14 cellular contexts compared by ENCODE assay signal in the genomic region with DNA sequence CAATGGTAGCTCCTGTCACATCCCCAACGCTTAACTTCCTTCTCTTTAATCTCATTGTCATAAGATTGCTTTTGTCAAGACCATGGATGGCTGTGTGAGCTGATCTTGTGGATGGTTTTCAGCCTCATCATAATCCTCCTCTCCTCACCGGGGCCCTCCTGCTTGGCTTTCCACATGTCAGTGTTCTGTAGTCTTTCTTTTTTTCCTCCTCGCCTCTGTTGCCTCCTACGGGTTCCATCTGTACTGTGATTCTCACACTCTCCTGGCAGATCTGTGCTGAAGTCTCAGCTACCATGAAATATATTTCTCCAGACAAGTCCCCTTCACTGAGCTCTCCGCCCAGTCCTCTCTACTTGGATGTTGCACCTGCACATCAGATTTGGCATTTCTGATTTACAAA. TPM values are rescaled to one million over a fixed set of nuclear protein-coding genes. Genes with fewer than 3 reads are reported as not detected.
DNase-seq lines count a peak whose midpoint lies in the region; ATAC-seq and TF ChIP-seq lines count a peak whose summit lies in the region.
"Had no signal": no experiment of that assay in that cellular context is flagged by ENCODE, and none has a peak within 500 bp of the region (broad histone marks: within the 10 kb centered on the region; RNA-seq: fewer than 3 reads in every experiment).

No MANE protein-coding gene starts in this region.

- H3K4me3 Mint-ChIP-seq in activated CD4-positive, alpha-beta T cell treated with anti-CD3 and anti-CD28 coated beads, Interleukin-2, amount 10 ng/mL, durations not matched to agents 24 days and 14 days, result no peak overlapping the region
- no peak overlapping the region for H3K4me3 Mint-ChIP-seq in central memory CD8-positive, alpha-beta T cell
- H3K4me3 Mint-ChIP-seq in osteocyte (ENCODE audit: unreplicated experiment), result no peak overlapping the region

- H3K4me1 Mint-ChIP-seq in activated CD4-positive, alpha-beta T cell treated with anti-CD3 and anti-CD28 coated beads, Interleukin-2, amount 10 ng/mL, durations not matched to agents 24 days and 14 days, result peaks cover 31% of the 10 kb centered on the region
- peaks cover 48% of the 10 kb centered on the region for H3K4me1 Mint-ChIP-seq in central memory CD8-positive, alpha-beta T cell
- H3K4me1 Mint-ChIP-seq in osteocyte (ENCODE audit: unreplicated experiment), result peaks cover 42% of the 10 kb centered on the region

- H3K27ac Mint-ChIP-seq in activated CD4-positive, alpha-beta T cell treated with anti-CD3 and anti-CD28 coated beads, Interleukin-2, amount 10 ng/mL, durations not matched to agents 24 days and 14 days, result peak overlapping the region; percentile 14
- peak overlapping the region; percentile 72 for H3K27ac Mint-ChIP-seq in central memory CD8-positive, alpha-beta T cell (ENCODE audit: low read depth)
- peak overlapping the region; percentile 1 for H3K27ac Mint-ChIP-seq in osteocyte (ENCODE audit: unreplicated experiment)

- DNase-seq in activated CD4-positive, alpha-beta T cell treated with anti-CD3 and anti-CD28 coated beads, Interleukin-2, amount 10 ng/mL, durations not matched to agents 24 days and 14 days, result no peak
- no peak for DNase-seq in activated CD4-positive, alpha-beta T cell treated with anti-CD3 and anti-CD28 coated beads, Interleukin-2, amount 50 U/mL, for 1 hour
- DNase-seq in MV-4-11 (lab: John Stamatoyannopoulos, UW), result peak; percentile 23
- DNase-seq in central memory CD8-positive, alpha-beta T cell (ENCODE audit: low spot score in 2 of 2), result no peak
- no peak for DNase-seq in osteocyte (ENCODE audit: extremely low spot score, unreplicated experiment)
- no peak for DNase-seq in Right ventricle myocardium superior
- no peak for DNase-seq in stimulated activated CD4-positive, alpha-beta T cell treated with anti-CD3 and anti-CD28 coated beads, Interleukin-4, amount 100 ng/mL, for 4 hours
- DNase-seq: DMS79 treated with DMSO at 0.1 percent for 48 hours, GDM1, KBM-7, NCI-H1048, NCI-H345, NCI-H526 treated with DMSO at 0.1 percent for 48 hours had no signal

- H3K9me3 Mint-ChIP-seq in activated CD4-positive, alpha-beta T cell treated with anti-CD3 and anti-CD28 coated beads, Interleukin-2, amount 10 ng/mL, durations not matched to agents 24 days and 14 days, result no peaks in the 10 kb centered on the region
- no peaks in the 10 kb centered on the region for H3K9me3 Mint-ChIP-seq in central memory CD8-positive, alpha-beta T cell
- H3K9me3 Mint-ChIP-seq in osteocyte (ENCODE audit: unreplicated experiment), result no peaks in the 10 kb centered on the region

- no peak for TF ChIP-seq CTCF in osteocyte (IDR thresholded peaks at IDR 0.05)

- H3K27me3 Mint-ChIP-seq in activated CD4-positive, alpha-beta T cell treated with anti-CD3 and anti-CD28 coated beads, Interleukin-2, amount 10 ng/mL, durations not matched to agents 24 days and 14 days, result no peaks in the 10 kb centered on the region
- no peaks in the 10 kb centered on the region for H3K27me3 Mint-ChIP-seq in central memory CD8-positive, alpha-beta T cell
- no peaks in the 10 kb centered on the region for H3K27me3 Mint-ChIP-seq in osteocyte (ENCODE audit: unreplicated experiment)

- peaks cover 49% of the 10 kb centered on the region for H3K36me3 Mint-ChIP-seq in activated CD4-positive, alpha-beta T cell treated with anti-CD3 and anti-CD28 coated beads, Interleukin-2, amount 10 ng/mL, durations not matched to agents 24 days and 14 days (ENCODE audit: low read depth)
- peaks cover 9% of the 10 kb centered on the region for H3K36me3 Mint-ChIP-seq in central memory CD8-positive, alpha-beta T cell (ENCODE audit: insufficient read depth)
- H3K36me3 Mint-ChIP-seq in osteocyte (ENCODE audit: unreplicated experiment), result peaks cover 26% of the 10 kb centered on the region

- intact Hi-C loops in activated CD4-positive, alpha-beta T cell treated with anti-CD3 and anti-CD28 coated beads, Interleukin-2, amount 10 ng/mL, durations not matched to agents 24 days and 14 days (cut with micrococcal nuclease), result no loop called here
- intact Hi-C loops in Right ventricle myocardium superior (cut with DNase I), result no loop called here

- ATAC-seq in central memory CD8-positive, alpha-beta T cell (replicated peaks; ENCODE audit: extremely low read depth, poor library complexity, severe bottlenecking), result no peak
- ATAC-seq in GM18502 (IDR thresholded peaks at IDR 0.05; ENCODE audit: poor library complexity, unreplicated experiment), result no peak
- ATAC-seq in Right ventricle myocardium superior (ENCODE audit: poor library complexity), result no peak

RNA-seq across cellular contexts. Expression of a gene that starts 34.9 kb away (rescaled TPM):
- total RNA-seq in activated CD4-positive, alpha-beta T cell treated with anti-CD3 and anti-CD28 coated beads, Interleukin-2, amount 10 ng/mL, durations not matched to agents 24 days and 14 days, result 31.6 and 33.9 TPM in 2 replicates
- total RNA-seq in osteocyte, result 33.9 and 36.4 TPM in 2 replicates
- total RNA-seq in Right ventricle myocardium superior, result 28.8 TPM

RNA-seq across cellular contexts. Expression of a gene that starts 36.8 kb away (rescaled TPM):
- 145 and 147 TPM in 2 replicates for total RNA-seq in activated CD4-positive, alpha-beta T cell treated with anti-CD3 and anti-CD28 coated beads, Interleukin-2, amount 10 ng/mL, durations not matched to agents 24 days and 14 days
- total RNA-seq in osteocyte (93.1 and 95.9 TPM in 2 replicates), Right ventricle myocardium superior (83.4 TPM)

Comparison
In these comparisons a context has a peak if more than half of its experiments do, and no peak if none do; other contexts are left out.
1. H3K27ac Mint-ChIP-seq: peak in every context shown above with its lines; median percentile 72 in central memory CD8-positive, alpha-beta T cell; 14 in activated CD4-positive, alpha-beta T cell treated with anti-CD3 and anti-CD28 coated beads, Interleukin-2, amount 10 ng/mL, durations not matched to agents 24 days and 14 days; 1 in osteocyte.